Comparison of ENCODE assay signal across 11 cellular contexts in the genomic region with DNA sequence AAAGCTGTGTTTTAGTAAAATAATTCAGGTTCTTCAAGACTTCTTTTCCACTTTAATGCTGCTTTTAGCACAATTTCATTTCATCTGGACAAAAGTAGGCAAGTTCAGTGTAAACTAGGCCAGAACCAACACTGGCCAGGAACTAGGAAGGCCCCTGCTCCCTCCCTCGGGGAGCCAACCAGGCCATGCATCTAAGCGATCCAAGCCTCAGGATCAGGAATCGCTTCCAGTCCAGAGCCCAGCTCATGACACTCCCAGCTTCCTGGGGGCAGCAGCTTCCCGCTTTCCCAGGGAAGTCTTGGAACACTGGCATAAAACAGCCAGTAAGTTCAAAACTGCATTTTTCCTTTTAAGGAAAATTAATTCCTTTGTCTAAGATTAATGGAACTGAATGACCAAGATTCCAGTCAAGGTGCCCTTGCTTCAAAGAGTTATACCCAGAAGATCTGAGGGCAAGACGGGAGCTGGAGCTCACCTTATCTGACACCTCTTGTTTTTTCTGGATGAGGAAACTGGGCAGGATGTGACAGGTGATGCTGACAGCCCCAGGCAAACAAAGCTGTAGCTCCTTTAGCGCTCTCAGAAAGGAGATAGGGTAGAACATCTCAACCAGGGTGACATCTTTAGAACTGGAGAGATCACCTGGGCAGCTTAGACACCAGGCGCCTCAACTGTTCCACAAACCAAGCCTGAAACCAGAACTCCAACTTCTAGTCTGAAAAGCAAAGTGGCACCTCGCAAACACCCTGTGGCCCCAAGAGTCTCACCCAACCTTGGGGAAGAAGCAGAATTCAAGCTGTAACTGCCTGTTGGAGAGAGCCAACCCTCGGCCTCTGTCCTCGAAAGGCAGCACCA.
DNase-seq lines count a peak whose midpoint lies in the region; ATAC-seq and TF ChIP-seq lines count a peak whose summit lies in the region.
"Had no signal": no experiment of that assay in that cellular context is flagged by ENCODE, and none has a peak within 500 bp of the region (broad histone marks: within the 10 kb centered on the region; RNA-seq: fewer than 3 reads in every experiment).

No MANE protein-coding gene starts in this region.

- WGBS in psoas muscle, 3 donors: 53 to 69% (median 56%) methylated on average over 10 of the region's 10 CpGs

- H3K9me3 ChIP-seq in effector memory CD4-positive, alpha-beta T cell (ENCODE audit: control insufficient read depth, low read length): no peaks in the 10 kb centered on the region
- H3K9me3 ChIP-seq in psoas muscle: no peaks in the 10 kb centered on the region

- peak overlapping the region; percentile 11 for H3K27ac ChIP-seq in effector memory CD4-positive, alpha-beta T cell (ENCODE audit: insufficient read depth, low read length, poor library complexity, severe bottlenecking)
- peak overlapping the region; percentile 59 for H3K27ac ChIP-seq in psoas muscle

- H3K4me3 ChIP-seq in effector memory CD4-positive, alpha-beta T cell (ENCODE audit: insufficient read depth, low read depth, low read length, poor library complexity, severe bottlenecking): no peak overlapping the region
- no peak overlapping the region for H3K4me3 ChIP-seq in psoas muscle

- no peak for DNase-seq in stimulated activated naive CD8-positive, alpha-beta T cell treated with anti-CD3 and anti-CD28 coated beads, Interleukin-15, amount 100 ng/mL, for 72 hours
- DNase-seq in effector memory CD4-positive, alpha-beta T cell: no peak
- DNase-seq in psoas muscle: no peak
- no peak for DNase-seq in putamen (ENCODE audit: low spot score)
- no peak for DNase-seq in DMS 273 (lab: John Stamatoyannopoulos, UW; ENCODE audit: unreplicated experiment)
- no peak for DNase-seq in NCI-H2196 (lab: John Stamatoyannopoulos, UW; ENCODE audit: unreplicated experiment)
- DNase-seq: NCI-H1105; NK-92 treated with Interleukin-12 subunit alpha and Interleukin-12 subunit beta, amount 100 ng/mL, for 24 hours; stimulated activated naive CD8-positive, alpha-beta T cell treated with anti-CD3 and anti-CD28 coated beads, Interleukin-15, Interleukin-2, amounts not matched to agents 100 U/mL and 50 U/mL, for 24 hours had no signal

- H3K27me3 ChIP-seq in effector memory CD4-positive, alpha-beta T cell (replicated peaks; ENCODE audit: control insufficient read depth, insufficient read depth, low read length, poor library complexity, severe bottlenecking): no peaks in the 10 kb centered on the region
- no peaks in the 10 kb centered on the region for H3K27me3 ChIP-seq in psoas muscle (ENCODE audit: insufficient read depth in 3 of 3, low read length in 2 of 3)

- no peak overlapping the region for H3K4me3 Mint-ChIP-seq in stimulated activated naive CD8-positive, alpha-beta T cell treated with anti-CD3 and anti-CD28 coated beads, Interleukin-15, Interleukin-2, amounts not matched to agents 100 ng/mL and 50 ng/mL, for 24 hours
- no peak overlapping the region for H3K4me3 Mint-ChIP-seq in stimulated activated naive CD8-positive, alpha-beta T cell treated with anti-CD3 and anti-CD28 coated beads, Interleukin-15, amount 100 ng/mL, for 72 hours

- H3K9me3 Mint-ChIP-seq in stimulated activated naive CD8-positive, alpha-beta T cell treated with anti-CD3 and anti-CD28 coated beads, Interleukin-15, Interleukin-2, amounts not matched to agents 100 ng/mL and 50 ng/mL, for 24 hours: no peaks in the 10 kb centered on the region
- H3K9me3 Mint-ChIP-seq in stimulated activated naive CD8-positive, alpha-beta T cell treated with anti-CD3 and anti-CD28 coated beads, Interleukin-15, amount 100 ng/mL, for 72 hours: no peaks in the 10 kb centered on the region

- intact Hi-C loops in psoas muscle (cut with DNase I): no loop called here

- peaks cover 86% of the 10 kb centered on the region for H3K4me1 Mint-ChIP-seq in stimulated activated naive CD8-positive, alpha-beta T cell treated with anti-CD3 and anti-CD28 coated beads, Interleukin-15, Interleukin-2, amounts not matched to agents 100 ng/mL and 50 ng/mL, for 24 hours (ENCODE audit: low read depth)
- H3K4me1 Mint-ChIP-seq in stimulated activated naive CD8-positive, alpha-beta T cell treated with anti-CD3 and anti-CD28 coated beads, Interleukin-15, amount 100 ng/mL, for 72 hours: peaks cover 90% of the 10 kb centered on the region

- ATAC-seq in stimulated activated naive CD8-positive, alpha-beta T cell treated with anti-CD3 and anti-CD28 coated beads, Interleukin-15, amount 100 ng/mL, for 72 hours: no peak
- ATAC-seq in psoas muscle (no peak), GM18870 (IDR thresholded peaks at IDR 0.05; ENCODE audit: unreplicated experiment) (no peak)
- ATAC-seq: stimulated activated naive CD8-positive, alpha-beta T cell treated with anti-CD3 and anti-CD28 coated beads, Interleukin-15, Interleukin-2, amounts not matched to agents 100 U/mL and 50 U/mL, for 24 hours had no signal

- no peak for TF ChIP-seq CTCF in psoas muscle (IDR thresholded peaks at IDR 0.05)

- H3K27ac Mint-ChIP-seq in stimulated activated naive CD8-positive, alpha-beta T cell treated with anti-CD3 and anti-CD28 coated beads, Interleukin-15, Interleukin-2, amounts not matched to agents 100 ng/mL and 50 ng/mL, for 24 hours: peak overlapping the region; percentile 79
- H3K27ac Mint-ChIP-seq in stimulated activated naive CD8-positive, alpha-beta T cell treated with anti-CD3 and anti-CD28 coated beads, Interleukin-15, amount 100 ng/mL, for 72 hours: no peak overlapping the region

- H3K36me3 Mint-ChIP-seq in stimulated activated naive CD8-positive, alpha-beta T cell treated with anti-CD3 and anti-CD28 coated beads, Interleukin-15, Interleukin-2, amounts not matched to agents 100 ng/mL and 50 ng/mL, for 24 hours (ENCODE audit: low read depth): peaks cover 12% of the 10 kb centered on the region

- H3K4me1 ChIP-seq in effector memory CD4-positive, alpha-beta T cell (ENCODE audit: control insufficient read depth, insufficient read depth, low read length, poor library complexity, severe bottlenecking): peaks cover 33% of the 10 kb centered on the region
- H3K4me1 ChIP-seq in psoas muscle: peaks cover 71% of the 10 kb centered on the region

- H3K27me3 Mint-ChIP-seq in stimulated activated naive CD8-positive, alpha-beta T cell treated with anti-CD3 and anti-CD28 coated beads, Interleukin-15, Interleukin-2, amounts not matched to agents 100 ng/mL and 50 ng/mL, for 24 hours: no peaks in the 10 kb centered on the region
- no peaks in the 10 kb centered on the region for H3K27me3 Mint-ChIP-seq in stimulated activated naive CD8-positive, alpha-beta T cell treated with anti-CD3 and anti-CD28 coated beads, Interleukin-15, amount 100 ng/mL, for 72 hours

- H3K36me3 ChIP-seq in effector memory CD4-positive, alpha-beta T cell (ENCODE audit: control insufficient read depth, insufficient read depth, low read length): no peaks in the 10 kb centered on the region
- no peaks in the 10 kb centered on the region for H3K36me3 ChIP-seq in psoas muscle (ENCODE audit: insufficient read depth in 1 of 2, low read depth in 1 of 2)
